8 cellular contexts compared by ENCODE assay signal in the genomic region with DNA sequence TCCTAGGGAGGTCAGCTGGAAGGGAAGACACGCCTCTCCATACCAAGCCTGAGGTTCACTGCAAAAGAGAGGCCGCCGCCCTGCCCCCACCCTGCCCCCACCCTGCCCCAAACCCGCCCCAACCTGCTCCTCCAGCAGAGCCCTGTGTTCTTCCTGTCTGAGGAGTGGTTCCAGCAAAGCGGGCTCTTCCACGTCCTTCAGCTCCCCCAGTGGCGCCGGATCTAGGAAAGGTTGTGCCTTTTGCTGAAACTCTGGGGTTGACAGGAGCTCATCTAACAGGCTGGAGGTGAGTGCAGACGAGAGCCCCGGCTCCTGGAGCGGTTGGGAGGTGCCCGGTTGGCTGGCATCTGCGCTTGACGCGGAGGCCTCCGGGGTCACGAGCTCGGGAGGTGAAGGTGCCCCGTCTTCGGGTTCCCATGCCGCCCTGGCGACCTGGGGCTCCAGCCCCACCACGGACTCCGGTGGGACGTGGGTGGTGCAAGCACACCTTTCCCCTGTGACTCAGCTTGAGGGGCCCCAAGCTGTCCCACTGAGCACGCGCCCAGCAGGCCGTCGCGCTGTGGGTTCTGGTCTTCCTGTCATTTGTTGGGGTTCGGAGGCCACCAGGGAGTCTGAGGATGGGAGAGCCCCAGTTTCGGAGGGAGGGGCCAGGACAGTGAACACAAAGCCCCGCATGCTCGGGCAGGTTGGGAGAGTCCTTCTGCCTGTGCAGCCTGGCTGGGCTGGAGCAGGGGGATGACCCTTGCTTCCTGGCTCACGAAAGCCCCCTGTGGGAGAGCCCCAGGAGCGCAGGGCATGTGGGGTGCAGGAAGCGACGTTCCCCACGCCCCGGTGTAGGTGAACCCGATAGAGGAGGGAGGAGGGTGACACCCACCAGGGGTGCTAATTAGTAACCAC.
A peak's percentile ranks its signal among the peaks of the same experiment; 100 is the strongest.
DNase-seq lines count a peak whose midpoint lies in the region; ATAC-seq lines count a peak whose summit lies in the region.

No MANE protein-coding gene starts in this region.

- H3K36me3 ChIP-seq in esophagus (ENCODE audit: control insufficient read depth in 2 of 2, insufficient read depth in 2 of 2, low read length in 1 of 2) = peaks cover 0 to under 1% of the 10 kb centered on the region in 2 donors

- H3K4me1 ChIP-seq in esophagus (ENCODE audit: control insufficient read depth in 2 of 2, insufficient read depth in 2 of 2, low read length in 1 of 2) = peaks cover 0 to 5% of the 10 kb centered on the region in 2 donors

- H3K27ac ChIP-seq in esophagus (ENCODE audit: low read depth in 2 of 2, low read length in 1 of 2) = peak overlapping the region; percentile 75 to 86

- H3K27me3 ChIP-seq in esophagus (ENCODE audit: control insufficient read depth in 1 of 2, insufficient read depth in 2 of 2, low read length in 2 of 2) = no peaks in the 10 kb centered on the region

- peak overlapping the region; percentile 46 to 57 for H3K4me3 ChIP-seq in esophagus (ENCODE audit: low read depth in 1 of 2, low read length in 2 of 2)

- H3K36me3 Mint-ChIP-seq in naive thymus-derived CD8-positive, alpha-beta T cell = peaks cover 5 to 17% (median 9%) of the 10 kb centered on the region in 3 donors

- 29 to 32% methylated on average over 41 of the region's 41 CpGs for WGBS in esophagus, 2 donors

- H3K9me3 Mint-ChIP-seq in naive thymus-derived CD8-positive, alpha-beta T cell = peaks cover 0 to 45% (median 25%) of the 10 kb centered on the region in 9 donors

- peak; percentile 53 to 64 for DNase-seq in activated CD4-positive, alpha-beta T cell treated with anti-CD3 and anti-CD28 coated beads, Interleukin-2, amount 50 U/mL, for 48 hours
- DNase-seq in naive thymus-derived CD8-positive, alpha-beta T cell = peak; percentile 28 to 80 (median 54)
- peak; percentile 70 for DNase-seq in stimulated activated naive CD8-positive, alpha-beta T cell treated with anti-CD3 and anti-CD28 coated beads, Interleukin-15, Interleukin-2, amounts not matched to agents 100 U/mL and 50 U/mL, for 24 hours
- DNase-seq in SKM-1 (lab: John Stamatoyannopoulos, UW; ENCODE audit: unreplicated experiment) = no peak
- DNase-seq in NCI-H2171 treated with DMSO at 0.1 percent for 48 hours (lab: John Stamatoyannopoulos, UW) = no peak

- peak overlapping the region in 7 of 10 donors; percentile 7 to 83 (median 53) for H3K27ac Mint-ChIP-seq in naive thymus-derived CD8-positive, alpha-beta T cell

- POLR2A ChIA-PET in naive thymus-derived CD8-positive, alpha-beta T cell (lab: Charles Lee) = interaction anchor here (1.4 to 2.2 kb wide), 2 partner anchors 1015 to 1019 kb away, joined by 8 to 9 read pairs; no protein-coding TSS in a partner anchor

- peaks cover 10 to 35% (median 20%) of the 10 kb centered on the region in 5 donors for H3K27me3 Mint-ChIP-seq in naive thymus-derived CD8-positive, alpha-beta T cell

- H3K4me3 Mint-ChIP-seq in naive thymus-derived CD8-positive, alpha-beta T cell = peak overlapping the region; percentile 67 to 88 (median 81)

- H3K9me3 ChIP-seq in esophagus (ENCODE audit: control insufficient read depth in 2 of 2, insufficient read depth in 1 of 2, low read depth in 1 of 2, low read length in 1 of 2) = peaks cover 13 to 20% of the 10 kb centered on the region in 2 donors

- peaks cover 16 to 18% (median 17%) of the 10 kb centered on the region in 4 donors for H3K4me1 Mint-ChIP-seq in naive thymus-derived CD8-positive, alpha-beta T cell

- ATAC-seq in GM19025 (IDR thresholded peaks at IDR 0.05; ENCODE audit: low read depth, unreplicated experiment) (peak; percentile 66), HG03159 (IDR thresholded peaks at IDR 0.05; ENCODE audit: unreplicated experiment) (peak; percentile 53)
- peak; percentile 62 to 68 for ATAC-seq in naive thymus-derived CD8-positive, alpha-beta T cell
- ATAC-seq in stimulated activated naive CD8-positive, alpha-beta T cell treated with anti-CD3 and anti-CD28 coated beads, Interleukin-15, Interleukin-2, amounts not matched to agents 100 U/mL and 50 U/mL, for 24 hours = peak; percentile 59

Comparison
In these comparisons a context has a peak if more than half of its experiments do, and no peak if none do; other contexts are left out.
1. DNase-seq: peak in activated CD4-positive, alpha-beta T cell treated with anti-CD3 and anti-CD28 coated beads, Interleukin-2, amount 50 U/mL, for 48 hours (2 of 2), naive thymus-derived CD8-positive, alpha-beta T cell (10 of 10) and stimulated activated naive CD8-positive, alpha-beta T cell treated with anti-CD3 and anti-CD28 coated beads, Interleukin-15, Interleukin-2, amounts not matched to agents 100 U/mL and 50 U/mL, for 24 hours (single experiment); none in SKM-1 (single experiment) and NCI-H2171 treated with DMSO at 0.1 percent for 48 hours (single experiment).
2. Peak in every context shown above with its lines, with median percentiles within 50 percentile points of each other: ATAC-seq.